In the genomic region with DNA sequence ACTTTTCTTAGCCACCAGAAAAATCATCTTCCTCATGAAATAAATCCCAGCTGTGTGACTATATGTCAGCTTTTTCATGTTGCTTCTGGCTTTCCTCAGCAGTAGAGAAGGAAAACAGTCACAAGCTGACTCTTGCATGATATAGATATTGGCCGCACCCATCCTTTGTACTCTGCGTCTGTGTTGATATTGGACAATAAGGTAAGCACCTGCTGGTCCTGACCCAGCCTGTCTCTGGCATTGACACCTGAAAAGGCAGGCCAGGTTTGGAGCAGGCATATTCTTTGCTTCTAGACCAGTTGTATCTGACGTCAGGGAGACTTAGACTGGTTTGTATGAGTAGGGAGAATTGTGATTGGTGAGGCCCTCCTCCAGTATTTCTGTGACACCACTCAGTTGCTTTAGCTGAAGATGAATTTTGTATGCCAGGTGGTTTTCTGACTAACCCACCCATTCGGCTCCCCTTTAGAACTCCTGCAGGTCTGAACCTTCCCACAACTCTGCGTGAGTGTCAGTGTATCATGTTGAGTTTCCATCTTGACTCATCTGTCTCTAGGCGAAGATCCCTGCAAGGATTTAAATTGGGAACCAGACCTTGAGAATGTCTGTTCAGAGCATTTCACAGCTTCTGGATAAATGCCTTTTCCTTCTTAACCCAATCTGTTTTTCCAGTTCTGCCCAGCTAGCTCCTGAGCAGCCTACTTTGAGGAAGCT, we compare ENCODE assay signal across 16 cellular contexts.
DNase-seq lines count a peak whose midpoint lies in the region; ATAC-seq and TF ChIP-seq lines count a peak whose summit lies in the region.
"Had no signal": no experiment of that assay in that cellular context is flagged by ENCODE, and none has a peak within 500 bp of the region (broad histone marks: within the 10 kb centered on the region; RNA-seq: fewer than 3 reads in every experiment).

No MANE protein-coding gene starts in this region.

- H4K91ac ChIP-seq in neuronal stem cell (ENCODE audit: low read depth, low read length, poor library complexity), result no peak overlapping the region

- H3K27me3 ChIP-seq in prostate gland (replicated peaks; ENCODE audit: insufficient read depth) (no peaks in the 10 kb centered on the region), heart left ventricle (no peaks in the 10 kb centered on the region), neuronal stem cell (ENCODE audit: control insufficient read depth in 3 of 3, insufficient read depth in 3 of 3, low read depth in 1 of 3, low read length in 3 of 3) (no peaks in the 10 kb centered on the region)
- H3K27me3 ChIP-seq: Peyer's patch had no signal

- H2AK5ac ChIP-seq in neuronal stem cell (ENCODE audit: low read depth, low read length), result no peak overlapping the region

- no peak overlapping the region for H3K14ac ChIP-seq in neuronal stem cell (ENCODE audit: low read length)

- H3K36me3 ChIP-seq in prostate gland (no peaks in the 10 kb centered on the region), heart left ventricle (peaks cover 0 to 22% (median 0%) of the 10 kb centered on the region in 9 donors), neuronal stem cell (replicated peaks in 1 of 2; ENCODE audit: control insufficient read depth in 2 of 2, insufficient read depth in 2 of 2, low read length in 2 of 2) (no peaks in the 10 kb centered on the region)
- H3K36me3 ChIP-seq: Peyer's patch had no signal

- H3K9me3 ChIP-seq in prostate gland (no peaks in the 10 kb centered on the region), heart left ventricle (no peaks in the 10 kb centered on the region), neuronal stem cell (replicated peaks in 1 of 2; ENCODE audit: control insufficient read depth in 2 of 2, insufficient read depth in 1 of 2, low read depth in 1 of 2, low read length in 2 of 2) (no peaks in the 10 kb centered on the region)
- H3K9me3 ChIP-seq: Peyer's patch had no signal

- no peak overlapping the region for H2BK15ac ChIP-seq in neuronal stem cell (ENCODE audit: low read length)

- WGBS in prostate gland, result 66% methylated on average over 6 of the region's 6 CpGs
- WGBS in heart left ventricle, 4 donors, result 96 to 100% (median 98%) methylated on average over 6 of the region's 6 CpGs
- WGBS in neuronal stem cell (ENCODE audit: extremely low coverage in 2 of 2, insufficient read length in 2 of 2, insufficient replicate concordance in 1 of 2), 2 donors, result no CpG with 5 or more reads among the region's 6 CpGs

- H3K4ac ChIP-seq in neuronal stem cell (ENCODE audit: low read length), result no peak overlapping the region

- peak overlapping the region; percentile 21 for H3K27ac ChIP-seq in epithelial cell of prostate
- peak overlapping the region; percentile 33 to 41 for H3K27ac ChIP-seq in prostate gland
- H3K27ac ChIP-seq in heart left ventricle, result no peak overlapping the region
- H3K27ac ChIP-seq in neuronal stem cell (replicated peaks; ENCODE audit: low read length), result no peak overlapping the region
- H3K27ac ChIP-seq: Peyer's patch had no signal

- intact Hi-C loops in prostate gland (cut with DNase I) (loop anchor here (10.0 kb wide), 1 partner anchor 64 kb away; no protein-coding TSS in a partner anchor), heart left ventricle (cut with DNase I) (no loop called here)

- ATAC-seq in HG02870 (IDR thresholded peaks at IDR 0.05; ENCODE audit: unreplicated experiment), result no peak
- ATAC-seq in heart left ventricle, result no peak

- H3K18ac ChIP-seq in neuronal stem cell (ENCODE audit: low read length), result no peak overlapping the region

- no peak overlapping the region for H3K23ac ChIP-seq in neuronal stem cell (ENCODE audit: low read depth, low read length, poor library complexity)

- no peak for TF ChIP-seq CTCF in prostate gland (IDR thresholded peaks at IDR 0.05)
- no peak for TF ChIP-seq CTCF in heart left ventricle (IDR thresholded peaks at IDR 0.05)

- no peaks in the 10 kb centered on the region for H3K79me1 ChIP-seq in neuronal stem cell (ENCODE audit: low read depth, low read length)

- H2BK12ac ChIP-seq in neuronal stem cell (ENCODE audit: low read length), result no peak overlapping the region

- H3K4me1 ChIP-seq in prostate gland (replicated peaks), result no peaks in the 10 kb centered on the region
- peaks cover 0 to 30% (median 17%) of the 10 kb centered on the region in 12 donors for H3K4me1 ChIP-seq in heart left ventricle
- peaks cover 0 to 5% of the 10 kb centered on the region in 2 donors for H3K4me1 ChIP-seq in neuronal stem cell (ENCODE audit: control insufficient read depth in 2 of 2, insufficient read depth in 1 of 2, low read depth in 1 of 2, low read length in 2 of 2)

- H3K9ac ChIP-seq in neuronal stem cell (ENCODE audit: low read depth, low read length, poor library complexity), result no peak overlapping the region

- H3K4me3 ChIP-seq in prostate gland, result no peak overlapping the region
- no peak overlapping the region for H3K4me3 ChIP-seq in heart left ventricle
- H3K4me3 ChIP-seq in neuronal stem cell (ENCODE audit: low read length in 2 of 2), result no peak overlapping the region
- H3K4me3 ChIP-seq: Peyer's patch had no signal

- no peak overlapping the region for H2AFZ ChIP-seq in neuronal stem cell (ENCODE audit: low read length)

- DNase-seq in DMS153 treated with DMSO at 0.1 percent for 48 hours (lab: John Stamatoyannopoulos, UW; ENCODE audit: unreplicated experiment), result peak; percentile 21
- DNase-seq in NCI-H2196 (lab: John Stamatoyannopoulos, UW; ENCODE audit: unreplicated experiment), result peak; percentile 43
- no peak for DNase-seq in epithelial cell of prostate (ENCODE audit: low read depth, low spot score)
- peak; percentile 76 for DNase-seq in prostate gland (ENCODE audit: low spot score)
- DNase-seq in stimulated activated CD4-positive, alpha-beta T cell treated with anti-CD3 and anti-CD28 coated beads, Interleukin-12 subunit alpha, Interleukin-12 subunit beta, amount 100 ng/mL, for 4 hours, result no peak
- DNase-seq in heart left ventricle, result no peak
- no peak for DNase-seq in neuronal stem cell (ENCODE audit: low spot score)
- DNase-seq: CD4-positive, CD25-positive, alpha-beta regulatory T cell; DND-41; Karpas-422; NCI-H1105 treated with DMSO at 0.1 percent for 48 hours; NCI-H2081; NCI-H774; Peyer's patch; Right ventricle myocardium superior had no signal

- H4K8ac ChIP-seq in neuronal stem cell (ENCODE audit: low read depth, low read length), result no peak overlapping the region

- H3K4me2 ChIP-seq in neuronal stem cell (ENCODE audit: insufficient read depth, low read length, poor library complexity, severe bottlenecking), result no peak overlapping the region

- no peak overlapping the region for H2BK5ac ChIP-seq in neuronal stem cell (ENCODE audit: low read length)

- no peak for TF ChIP-seq POLR2A in prostate gland (IDR thresholded peaks at IDR 0.05)
- TF ChIP-seq POLR2A in heart left ventricle (IDR thresholded peaks at IDR 0.05), result no peak

- H2BK120ac ChIP-seq in neuronal stem cell (ENCODE audit: low read depth, low read length), result no peak overlapping the region

Comparison
In these comparisons a context has a peak if more than half of its experiments do, and no peak if none do; other contexts are left out.
1. DNase-seq: peak in DMS153 treated with DMSO at 0.1 percent for 48 hours (single experiment), NCI-H2196 (single experiment) and prostate gland (single experiment); none in epithelial cell of prostate (single experiment), stimulated activated CD4-positive, alpha-beta T cell treated with anti-CD3 and anti-CD28 coated beads, Interleukin-12 subunit alpha, Interleukin-12 subunit beta, amount 100 ng/mL, for 4 hours (single experiment), heart left ventricle (0 of 5) and neuronal stem cell (single experiment).
2. H3K27ac ChIP-seq: peak in epithelial cell of prostate (single experiment) and prostate gland (2 of 2); none in heart left ventricle (0 of 12) and neuronal stem cell (single experiment).